1 cellular context compared by ENCODE assay signal in the genomic region with DNA sequence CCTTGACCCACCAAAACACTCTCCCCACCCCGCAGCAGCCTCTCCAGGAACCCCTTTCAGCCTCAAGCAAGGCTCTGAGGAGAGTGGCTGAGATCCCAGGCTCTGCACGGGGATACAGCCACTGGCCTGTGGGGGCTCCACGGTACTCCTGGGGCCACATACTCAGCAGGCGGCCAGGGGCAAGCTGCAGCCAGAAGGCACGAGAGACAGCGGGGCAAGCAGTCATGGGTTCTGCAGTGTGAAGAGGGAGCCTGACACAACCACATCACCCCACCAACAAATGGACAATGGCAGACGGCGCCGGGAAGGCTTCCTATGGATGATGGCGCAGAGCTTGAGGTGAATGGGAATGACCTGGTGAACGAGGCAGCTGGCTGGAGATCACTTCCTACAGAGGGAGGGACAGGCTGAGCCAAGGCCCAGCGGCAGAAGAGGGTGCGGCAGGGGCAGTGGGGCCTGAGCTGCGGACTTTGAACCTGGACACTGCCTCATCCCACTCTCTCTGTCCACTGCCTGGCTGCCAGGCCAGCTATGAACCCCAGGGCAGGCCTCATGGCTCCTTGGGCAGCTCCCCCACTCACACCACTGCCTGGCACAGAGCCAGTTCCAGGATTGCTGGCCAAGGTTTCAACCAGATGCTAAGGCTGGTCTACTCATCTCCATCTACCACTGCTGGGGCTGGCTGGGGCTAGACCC.
A peak's percentile ranks its signal among the peaks of the same experiment; 100 is the strongest.
TF ChIP-seq lines count a peak whose summit lies in the region.

No MANE protein-coding gene starts in this region.

TF ChIP-seq in HepG2, 621 proteins besides CTCF, POLR2A, EP300 and RAD21 (continued from another document and continues in another):
- TF ChIP-seq, protein P1, sequence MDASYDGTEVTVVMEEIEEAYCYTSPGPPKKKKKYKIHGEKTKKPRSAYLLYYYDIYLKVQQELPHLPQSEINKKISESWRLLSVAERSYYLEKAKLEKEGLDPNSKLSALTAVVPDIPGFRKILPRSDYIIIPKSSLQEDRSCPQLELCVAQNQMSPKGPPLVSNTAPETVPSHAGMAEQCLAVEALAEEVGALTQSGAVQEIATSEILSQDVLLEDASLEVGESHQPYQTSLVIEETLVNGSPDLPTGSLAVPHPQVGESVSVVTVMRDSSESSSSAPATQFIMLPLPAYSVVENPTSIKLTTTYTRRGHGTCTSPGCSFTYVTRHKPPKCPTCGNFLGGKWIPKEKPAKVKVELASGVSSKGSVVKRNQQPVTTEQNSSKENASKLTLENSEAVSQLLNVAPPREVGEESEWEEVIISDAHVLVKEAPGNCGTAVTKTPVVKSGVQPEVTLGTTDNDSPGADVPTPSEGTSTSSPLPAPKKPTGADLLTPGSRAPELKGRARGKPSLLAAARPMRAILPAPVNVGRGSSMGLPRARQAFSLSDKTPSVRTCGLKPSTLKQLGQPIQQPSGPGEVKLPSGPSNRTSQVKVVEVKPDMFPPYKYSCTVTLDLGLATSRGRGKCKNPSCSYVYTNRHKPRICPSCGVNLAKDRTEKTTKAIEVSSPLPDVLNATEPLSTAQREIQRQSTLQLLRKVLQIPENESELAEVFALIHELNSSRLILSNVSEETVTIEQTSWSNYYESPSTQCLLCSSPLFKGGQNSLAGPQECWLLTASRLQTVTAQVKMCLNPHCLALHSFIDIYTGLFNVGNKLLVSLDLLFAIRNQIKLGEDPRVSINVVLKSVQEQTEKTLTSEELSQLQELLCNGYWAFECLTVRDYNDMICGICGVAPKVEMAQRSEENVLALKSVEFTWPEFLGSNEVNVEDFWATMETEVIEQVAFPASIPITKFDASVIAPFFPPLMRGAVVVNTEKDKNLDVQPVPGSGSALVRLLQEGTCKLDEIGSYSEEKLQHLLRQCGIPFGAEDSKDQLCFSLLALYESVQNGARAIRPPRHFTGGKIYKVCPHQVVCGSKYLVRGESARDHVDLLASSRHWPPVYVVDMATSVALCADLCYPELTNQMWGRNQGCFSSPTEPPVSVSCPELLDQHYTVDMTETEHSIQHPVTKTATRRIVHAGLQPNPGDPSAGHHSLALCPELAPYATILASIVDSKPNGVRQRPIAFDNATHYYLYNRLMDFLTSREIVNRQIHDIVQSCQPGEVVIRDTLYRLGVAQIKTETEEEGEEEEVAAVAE (CRISPR knock-in tag; IDR thresholded peaks at IDR 0.05; ENCODE audit: borderline replicate concordance), result peak; percentile 48; the same call in 1 of the 2 replicates
- no peak; the same call in 1 of the 2 replicates for TF ChIP-seq CHD4 (IDR thresholded peaks at IDR 0.05; ENCODE audit: borderline replicate concordance, low read length)
- TF ChIP-seq SMARCC2 (IDR thresholded peaks at IDR 0.05), result no peak
- no peak; the same call in 1 of the 2 replicates for TF ChIP-seq ZNF136 (CRISPR knock-in tag; IDR thresholded peaks at IDR 0.05; ENCODE audit: low read depth)
- no peak for TF ChIP-seq JUNB (CRISPR knock-in tag; IDR thresholded peaks at IDR 0.05; ENCODE audit: borderline replicate concordance)
- TF ChIP-seq GLI4 (CRISPR knock-in tag; IDR thresholded peaks at IDR 0.05; ENCODE audit: borderline replicate concordance), result no peak
- TF ChIP-seq, protein P2, sequence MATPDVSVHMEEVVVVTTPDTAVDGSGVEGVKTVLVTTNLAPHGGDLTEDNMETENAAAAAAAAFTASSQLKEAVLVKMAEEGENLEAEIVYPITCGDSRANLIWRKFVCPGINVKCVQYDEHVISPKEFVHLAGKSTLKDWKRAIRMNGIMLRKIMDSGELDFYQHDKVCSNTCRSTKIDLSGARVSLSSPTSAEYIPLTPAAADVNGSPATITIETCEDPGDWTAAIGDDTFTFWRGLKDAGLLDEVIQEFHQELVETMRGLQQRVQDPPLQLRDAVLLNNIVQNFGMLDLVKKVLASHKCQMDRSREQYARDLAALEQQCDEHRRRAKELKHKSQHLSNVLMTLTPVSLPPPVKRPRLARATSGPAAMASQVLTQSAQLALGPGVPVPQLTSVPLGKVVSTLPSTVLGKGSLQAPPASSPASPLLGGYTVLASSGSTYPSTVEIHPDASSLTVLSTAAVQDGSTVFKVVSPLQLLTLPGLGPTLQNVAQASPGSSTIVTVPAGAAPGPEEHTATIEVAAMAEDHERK (CRISPR knock-in tag; IDR thresholded peaks at IDR 0.05; ENCODE audit: low read depth), result no peak
- peak; percentile 93; the same call in 1 of the 2 replicates for TF ChIP-seq NFIB (CRISPR knock-in tag; IDR thresholded peaks at IDR 0.05; ENCODE audit: borderline replicate concordance)
- peak; percentile 70 for TF ChIP-seq KAT8 (CRISPR knock-in tag; IDR thresholded peaks at IDR 0.05)
- TF ChIP-seq, protein P3, sequence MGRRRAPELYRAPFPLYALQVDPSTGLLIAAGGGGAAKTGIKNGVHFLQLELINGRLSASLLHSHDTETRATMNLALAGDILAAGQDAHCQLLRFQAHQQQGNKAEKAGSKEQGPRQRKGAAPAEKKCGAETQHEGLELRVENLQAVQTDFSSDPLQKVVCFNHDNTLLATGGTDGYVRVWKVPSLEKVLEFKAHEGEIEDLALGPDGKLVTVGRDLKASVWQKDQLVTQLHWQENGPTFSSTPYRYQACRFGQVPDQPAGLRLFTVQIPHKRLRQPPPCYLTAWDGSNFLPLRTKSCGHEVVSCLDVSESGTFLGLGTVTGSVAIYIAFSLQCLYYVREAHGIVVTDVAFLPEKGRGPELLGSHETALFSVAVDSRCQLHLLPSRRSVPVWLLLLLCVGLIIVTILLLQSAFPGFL (CRISPR knock-in tag; IDR thresholded peaks at IDR 0.05), result no peak
- peak; percentile 56; the same call in 1 of the 2 replicates for TF ChIP-seq MED13 (CRISPR knock-in tag; IDR thresholded peaks at IDR 0.05)
- TF ChIP-seq SP5 (CRISPR knock-in tag; IDR thresholded peaks at IDR 0.05; ENCODE audit: borderline replicate concordance, low read depth), result peak; percentile 83
- TF ChIP-seq, protein P4, sequence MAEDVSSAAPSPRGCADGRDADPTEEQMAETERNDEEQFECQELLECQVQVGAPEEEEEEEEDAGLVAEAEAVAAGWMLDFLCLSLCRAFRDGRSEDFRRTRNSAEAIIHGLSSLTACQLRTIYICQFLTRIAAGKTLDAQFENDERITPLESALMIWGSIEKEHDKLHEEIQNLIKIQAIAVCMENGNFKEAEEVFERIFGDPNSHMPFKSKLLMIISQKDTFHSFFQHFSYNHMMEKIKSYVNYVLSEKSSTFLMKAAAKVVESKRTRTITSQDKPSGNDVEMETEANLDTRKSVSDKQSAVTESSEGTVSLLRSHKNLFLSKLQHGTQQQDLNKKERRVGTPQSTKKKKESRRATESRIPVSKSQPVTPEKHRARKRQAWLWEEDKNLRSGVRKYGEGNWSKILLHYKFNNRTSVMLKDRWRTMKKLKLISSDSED (CRISPR knock-in tag; IDR thresholded peaks at IDR 0.05), result no peak
- TF ChIP-seq ZMYM3 (CRISPR knock-in tag; IDR thresholded peaks at IDR 0.05), result peak; percentile 93
- peak; percentile 82; the same call in 1 of the 2 replicates for TF ChIP-seq ZNF788 (CRISPR knock-in tag; IDR thresholded peaks at IDR 0.05; ENCODE audit: borderline replicate concordance)
- TF ChIP-seq, protein P5, sequence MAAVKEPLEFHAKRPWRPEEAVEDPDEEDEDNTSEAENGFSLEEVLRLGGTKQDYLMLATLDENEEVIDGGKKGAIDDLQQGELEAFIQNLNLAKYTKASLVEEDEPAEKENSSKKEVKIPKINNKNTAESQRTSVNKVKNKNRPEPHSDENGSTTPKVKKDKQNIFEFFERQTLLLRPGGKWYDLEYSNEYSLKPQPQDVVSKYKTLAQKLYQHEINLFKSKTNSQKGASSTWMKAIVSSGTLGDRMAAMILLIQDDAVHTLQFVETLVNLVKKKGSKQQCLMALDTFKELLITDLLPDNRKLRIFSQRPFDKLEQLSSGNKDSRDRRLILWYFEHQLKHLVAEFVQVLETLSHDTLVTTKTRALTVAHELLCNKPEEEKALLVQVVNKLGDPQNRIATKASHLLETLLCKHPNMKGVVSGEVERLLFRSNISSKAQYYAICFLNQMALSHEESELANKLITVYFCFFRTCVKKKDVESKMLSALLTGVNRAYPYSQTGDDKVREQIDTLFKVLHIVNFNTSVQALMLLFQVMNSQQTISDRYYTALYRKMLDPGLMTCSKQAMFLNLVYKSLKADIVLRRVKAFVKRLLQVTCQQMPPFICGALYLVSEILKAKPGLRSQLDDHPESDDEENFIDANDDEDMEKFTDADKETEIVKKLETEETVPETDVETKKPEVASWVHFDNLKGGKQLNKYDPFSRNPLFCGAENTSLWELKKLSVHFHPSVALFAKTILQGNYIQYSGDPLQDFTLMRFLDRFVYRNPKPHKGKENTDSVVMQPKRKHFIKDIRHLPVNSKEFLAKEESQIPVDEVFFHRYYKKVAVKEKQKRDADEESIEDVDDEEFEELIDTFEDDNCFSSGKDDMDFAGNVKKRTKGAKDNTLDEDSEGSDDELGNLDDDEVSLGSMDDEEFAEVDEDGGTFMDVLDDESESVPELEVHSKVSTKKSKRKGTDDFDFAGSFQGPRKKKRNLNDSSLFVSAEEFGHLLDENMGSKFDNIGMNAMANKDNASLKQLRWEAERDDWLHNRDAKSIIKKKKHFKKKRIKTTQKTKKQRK (IDR thresholded peaks at IDR 0.05; ENCODE audit: low read length), result no peak
- TF ChIP-seq MEIS2 (CRISPR knock-in tag; IDR thresholded peaks at IDR 0.05), result peak; percentile 87; the same call in 1 of the 2 replicates
- TF ChIP-seq ZNF235 (CRISPR knock-in tag; IDR thresholded peaks at IDR 0.05; ENCODE audit: borderline replicate concordance), result no peak
- TF ChIP-seq, protein P6, sequence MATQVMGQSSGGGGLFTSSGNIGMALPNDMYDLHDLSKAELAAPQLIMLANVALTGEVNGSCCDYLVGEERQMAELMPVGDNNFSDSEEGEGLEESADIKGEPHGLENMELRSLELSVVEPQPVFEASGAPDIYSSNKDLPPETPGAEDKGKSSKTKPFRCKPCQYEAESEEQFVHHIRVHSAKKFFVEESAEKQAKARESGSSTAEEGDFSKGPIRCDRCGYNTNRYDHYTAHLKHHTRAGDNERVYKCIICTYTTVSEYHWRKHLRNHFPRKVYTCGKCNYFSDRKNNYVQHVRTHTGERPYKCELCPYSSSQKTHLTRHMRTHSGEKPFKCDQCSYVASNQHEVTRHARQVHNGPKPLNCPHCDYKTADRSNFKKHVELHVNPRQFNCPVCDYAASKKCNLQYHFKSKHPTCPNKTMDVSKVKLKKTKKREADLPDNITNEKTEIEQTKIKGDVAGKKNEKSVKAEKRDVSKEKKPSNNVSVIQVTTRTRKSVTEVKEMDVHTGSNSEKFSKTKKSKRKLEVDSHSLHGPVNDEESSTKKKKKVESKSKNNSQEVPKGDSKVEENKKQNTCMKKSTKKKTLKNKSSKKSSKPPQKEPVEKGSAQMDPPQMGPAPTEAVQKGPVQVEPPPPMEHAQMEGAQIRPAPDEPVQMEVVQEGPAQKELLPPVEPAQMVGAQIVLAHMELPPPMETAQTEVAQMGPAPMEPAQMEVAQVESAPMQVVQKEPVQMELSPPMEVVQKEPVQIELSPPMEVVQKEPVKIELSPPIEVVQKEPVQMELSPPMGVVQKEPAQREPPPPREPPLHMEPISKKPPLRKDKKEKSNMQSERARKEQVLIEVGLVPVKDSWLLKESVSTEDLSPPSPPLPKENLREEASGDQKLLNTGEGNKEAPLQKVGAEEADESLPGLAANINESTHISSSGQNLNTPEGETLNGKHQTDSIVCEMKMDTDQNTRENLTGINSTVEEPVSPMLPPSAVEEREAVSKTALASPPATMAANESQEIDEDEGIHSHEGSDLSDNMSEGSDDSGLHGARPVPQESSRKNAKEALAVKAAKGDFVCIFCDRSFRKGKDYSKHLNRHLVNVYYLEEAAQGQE (IDR thresholded peaks at IDR 0.05; ENCODE audit: borderline replicate concordance in 1 of 2, low read depth in 1 of 2, low read length in 2 of 2), result peak in 1 of 2 experiments; percentile 62; a peak in 2 of 4 replicates
- TF ChIP-seq ATAD3A (CRISPR knock-in tag; IDR thresholded peaks at IDR 0.05), result no peak
- TF ChIP-seq HOXA3 (CRISPR knock-in tag; IDR thresholded peaks at IDR 0.05), result peak; percentile 93
- no peak for TF ChIP-seq ZNF446 (CRISPR knock-in tag; IDR thresholded peaks at IDR 0.05)
- TF ChIP-seq BCL6 (CRISPR knock-in tag; IDR thresholded peaks at IDR 0.05), result peak; percentile 69
- TF ChIP-seq SMARCE1 (IDR thresholded peaks at IDR 0.05; ENCODE audit: borderline replicate concordance), result no peak
- peak; percentile 87 for TF ChIP-seq RXRB (CRISPR knock-in tag; IDR thresholded peaks at IDR 0.05; ENCODE audit: borderline replicate concordance)
- no peak for TF ChIP-seq ZSCAN20 (CRISPR knock-in tag; IDR thresholded peaks at IDR 0.05; ENCODE audit: borderline replicate concordance)
- TF ChIP-seq, protein P7, sequence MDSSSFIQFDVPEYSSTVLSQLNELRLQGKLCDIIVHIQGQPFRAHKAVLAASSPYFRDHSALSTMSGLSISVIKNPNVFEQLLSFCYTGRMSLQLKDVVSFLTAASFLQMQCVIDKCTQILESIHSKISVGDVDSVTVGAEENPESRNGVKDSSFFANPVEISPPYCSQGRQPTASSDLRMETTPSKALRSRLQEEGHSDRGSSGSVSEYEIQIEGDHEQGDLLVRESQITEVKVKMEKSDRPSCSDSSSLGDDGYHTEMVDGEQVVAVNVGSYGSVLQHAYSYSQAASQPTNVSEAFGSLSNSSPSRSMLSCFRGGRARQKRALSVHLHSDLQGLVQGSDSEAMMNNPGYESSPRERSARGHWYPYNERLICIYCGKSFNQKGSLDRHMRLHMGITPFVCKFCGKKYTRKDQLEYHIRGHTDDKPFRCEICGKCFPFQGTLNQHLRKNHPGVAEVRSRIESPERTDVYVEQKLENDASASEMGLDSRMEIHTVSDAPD (CRISPR knock-in tag; IDR thresholded peaks at IDR 0.05), result peak; percentile 95
- TF ChIP-seq KAT7 (CRISPR knock-in tag; IDR thresholded peaks at IDR 0.05; ENCODE audit: borderline replicate concordance), result peak; percentile 96
- no peak for TF ChIP-seq TSC22D2 (CRISPR knock-in tag; IDR thresholded peaks at IDR 0.05; ENCODE audit: borderline replicate concordance)
- no peak for TF ChIP-seq ZNF44 (CRISPR knock-in tag; IDR thresholded peaks at IDR 0.05)
- peak; percentile 49; the same call in 1 of the 2 replicates for TF ChIP-seq STAT5B (CRISPR knock-in tag; IDR thresholded peaks at IDR 0.05)
- TF ChIP-seq, protein P8, sequence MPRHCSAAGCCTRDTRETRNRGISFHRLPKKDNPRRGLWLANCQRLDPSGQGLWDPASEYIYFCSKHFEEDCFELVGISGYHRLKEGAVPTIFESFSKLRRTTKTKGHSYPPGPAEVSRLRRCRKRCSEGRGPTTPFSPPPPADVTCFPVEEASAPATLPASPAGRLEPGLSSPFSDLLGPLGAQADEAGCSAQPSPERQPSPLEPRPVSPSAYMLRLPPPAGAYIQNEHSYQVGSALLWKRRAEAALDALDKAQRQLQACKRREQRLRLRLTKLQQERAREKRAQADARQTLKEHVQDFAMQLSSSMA (CRISPR knock-in tag; IDR thresholded peaks at IDR 0.05), result no peak; the same call in 1 of the 2 replicates
- peak; percentile 67 for TF ChIP-seq ZNF431 (CRISPR knock-in tag; IDR thresholded peaks at IDR 0.05; ENCODE audit: borderline replicate concordance, low read depth)
- peak; percentile 46; the same call in 1 of the 2 replicates for TF ChIP-seq FOXK1 (CRISPR knock-in tag; IDR thresholded peaks at IDR 0.05; ENCODE audit: borderline replicate concordance, low read depth)
- no peak for TF ChIP-seq SIN3B (IDR thresholded peaks at IDR 0.05; ENCODE audit: low read length)
- TF ChIP-seq ATM (IDR thresholded peaks at IDR 0.05; ENCODE audit: borderline replicate concordance), result no peak
- TF ChIP-seq ZNF709 (CRISPR knock-in tag; IDR thresholded peaks at IDR 0.05), result 0 out of 2 replicates have a peak, but pooled peaks have one; percentile 7
- no peak for TF ChIP-seq ZNF10 (CRISPR knock-in tag; IDR thresholded peaks at IDR 0.05; ENCODE audit: borderline replicate concordance, low read depth)
